14 cellular contexts compared by ENCODE assay signal in genomic region chr2:224780814-224781213, GRCh38.
A peak's percentile ranks its signal among the peaks of the same experiment; 100 is the strongest.
DNase-seq lines count a peak whose midpoint lies in the region; ATAC-seq and TF ChIP-seq lines count a peak whose summit lies in the region.
"Had no signal": no experiment of that assay in that cellular context is flagged by ENCODE, and none has a peak within 500 bp of the region (broad histone marks: within the 10 kb centered on the region; RNA-seq: fewer than 3 reads in every experiment).

No MANE protein-coding gene starts in this region.

- no peak for TF ChIP-seq CTCF in CD8-positive, alpha-beta T cell (IDR thresholded peaks at IDR 0.05)
- no peak for TF ChIP-seq CTCF in osteocyte (IDR thresholded peaks at IDR 0.05)
- TF ChIP-seq CTCF in dorsolateral prefrontal cortex (IDR thresholded peaks at IDR 0.05 in 54 of 56, conservative IDR thresholded peaks at IDR 0.05 in 2 of 56; ENCODE audit: low read depth in 1 of 56, partially characterized antibody in 56 of 56): no peak

- POLR2A ChIA-PET in activated CD4-positive, alpha-beta T cell treated with anti-CD3 and anti-CD28 coated beads, Interleukin-2, amount 10 ng/mL, durations not matched to agents 7 days and 5 days (lab: Charles Lee): interaction anchor here (0.6 kb wide), 1 partner anchor 448 kb away, joined by 4 read pairs; no protein-coding TSS in a partner anchor
- POLR2A ChIA-PET in CD8-positive, alpha-beta T cell (lab: Charles Lee): no interaction called here

- peaks cover 64% of the 10 kb centered on the region for H3K36me3 Mint-ChIP-seq in activated CD4-positive, alpha-beta T cell treated with anti-CD3 and anti-CD28 coated beads, Interleukin-2, amount 10 ng/mL, durations not matched to agents 7 days and 5 days (ENCODE audit: low read depth)
- H3K36me3 Mint-ChIP-seq in CD8-positive, alpha-beta T cell: peaks cover 75% of the 10 kb centered on the region
- peaks cover 43% of the 10 kb centered on the region for H3K36me3 Mint-ChIP-seq in activated naive CD8-positive, alpha-beta T cell treated with anti-CD3 and anti-CD28 coated beads, Interleukin-2, amount 50 U/mL, for 24 hours (ENCODE audit: low read depth)
- H3K36me3 Mint-ChIP-seq in osteocyte (ENCODE audit: unreplicated experiment): peaks cover 3% of the 10 kb centered on the region

- no peak overlapping the region for H3K4me3 Mint-ChIP-seq in activated CD4-positive, alpha-beta T cell treated with anti-CD3 and anti-CD28 coated beads, Interleukin-2, amount 10 ng/mL, durations not matched to agents 7 days and 5 days
- no peak overlapping the region for H3K4me3 Mint-ChIP-seq in CD8-positive, alpha-beta T cell
- no peak overlapping the region for H3K4me3 Mint-ChIP-seq in activated naive CD8-positive, alpha-beta T cell treated with anti-CD3 and anti-CD28 coated beads, Interleukin-2, amount 50 U/mL, for 24 hours
- H3K4me3 Mint-ChIP-seq in osteocyte (ENCODE audit: unreplicated experiment): no peak overlapping the region

- H3K4me3 ChIP-seq in CD8-positive, alpha-beta T cell (ENCODE audit: low read depth, low read length): no peak overlapping the region
- no peak overlapping the region for H3K4me3 ChIP-seq in dorsolateral prefrontal cortex

- intact Hi-C loops in CD8-positive, alpha-beta T cell (cut with DNase I, micrococcal nuclease): no loop called here
- intact Hi-C loops in dorsolateral prefrontal cortex (cut with DNase I): loop anchor here in 1 of 2 donors (10.0 kb wide), 1 partner anchor 204 kb away; no protein-coding TSS in a partner anchor

- H3K27ac Mint-ChIP-seq in activated CD4-positive, alpha-beta T cell treated with anti-CD3 and anti-CD28 coated beads, Interleukin-2, amount 10 ng/mL, durations not matched to agents 7 days and 5 days: peak overlapping the region; percentile 60
- H3K27ac Mint-ChIP-seq in CD8-positive, alpha-beta T cell: peak overlapping the region; percentile 69
- H3K27ac Mint-ChIP-seq in activated naive CD8-positive, alpha-beta T cell treated with anti-CD3 and anti-CD28 coated beads, Interleukin-2, amount 50 U/mL, for 24 hours: peak overlapping the region; percentile 61
- H3K27ac Mint-ChIP-seq in osteocyte (ENCODE audit: unreplicated experiment): peak overlapping the region; percentile 23

- ATAC-seq in CD8-positive, alpha-beta T cell: no peak
- no peak for ATAC-seq in activated naive CD8-positive, alpha-beta T cell treated with anti-CD3 and anti-CD28 coated beads, Interleukin-2, amount 50 U/mL, for 24 hours
- ATAC-seq in HG03159 (IDR thresholded peaks at IDR 0.05; ENCODE audit: unreplicated experiment): no peak

- peaks cover 24% of the 10 kb centered on the region for H3K36me3 ChIP-seq in CD8-positive, alpha-beta T cell (ENCODE audit: insufficient read depth, low read length)

- H3K27me3 ChIP-seq in CD8-positive, alpha-beta T cell (ENCODE audit: insufficient read depth, low read length): no peaks in the 10 kb centered on the region
- H3K27me3 ChIP-seq in dorsolateral prefrontal cortex: no peaks in the 10 kb centered on the region

- no peak overlapping the region for H3K27ac ChIP-seq in CD8-positive, alpha-beta T cell (ENCODE audit: low read depth, low read length)
- H3K27ac ChIP-seq in dorsolateral prefrontal cortex: peak overlapping the region in 6 of 59 donors; percentile 0 to 43 (median 16)
- H3K27ac ChIP-seq: C4-2B had no signal

- no peak for DNase-seq in activated CD4-positive, alpha-beta T cell treated with anti-CD3 and anti-CD28 coated beads, Interleukin-2, amount 10 ng/mL, durations not matched to agents 7 days and 5 days
- DNase-seq in activated CD4-positive, alpha-beta T cell treated with anti-CD3 and anti-CD28 coated beads, Interleukin-2, amount 50 U/mL, for 4 hours: no peak
- no peak for DNase-seq in CD8-positive, alpha-beta T cell
- no peak for DNase-seq in activated naive CD8-positive, alpha-beta T cell treated with anti-CD3 and anti-CD28 coated beads, Interleukin-2, amount 50 U/mL, for 24 hours
- DNase-seq in osteocyte (ENCODE audit: extremely low spot score, unreplicated experiment): no peak
- no peak for DNase-seq in activated effector memory CD4-positive, alpha-beta T cell treated with Interleukin-2 at 50 U/mL for 16 hours
- DNase-seq in dorsolateral prefrontal cortex: no peak
- DNase-seq: DMS53, MM.1S, NCI-H1105 treated with DMSO at 0.1 percent for 48 hours, NCI-H187 treated with DMSO at 0.1 percent for 48 hours, NCI-H446 had no signal

- H3K27me3 Mint-ChIP-seq in activated CD4-positive, alpha-beta T cell treated with anti-CD3 and anti-CD28 coated beads, Interleukin-2, amount 10 ng/mL, durations not matched to agents 7 days and 5 days: no peaks in the 10 kb centered on the region
- H3K27me3 Mint-ChIP-seq in CD8-positive, alpha-beta T cell (ENCODE audit: low read depth): no peaks in the 10 kb centered on the region
- no peaks in the 10 kb centered on the region for H3K27me3 Mint-ChIP-seq in activated naive CD8-positive, alpha-beta T cell treated with anti-CD3 and anti-CD28 coated beads, Interleukin-2, amount 50 U/mL, for 24 hours
- no peaks in the 10 kb centered on the region for H3K27me3 Mint-ChIP-seq in osteocyte (ENCODE audit: unreplicated experiment)

- H3K9me3 Mint-ChIP-seq in activated CD4-positive, alpha-beta T cell treated with anti-CD3 and anti-CD28 coated beads, Interleukin-2, amount 10 ng/mL, durations not matched to agents 7 days and 5 days: no peaks in the 10 kb centered on the region
- H3K9me3 Mint-ChIP-seq in CD8-positive, alpha-beta T cell: no peaks in the 10 kb centered on the region
- no peaks in the 10 kb centered on the region for H3K9me3 Mint-ChIP-seq in activated naive CD8-positive, alpha-beta T cell treated with anti-CD3 and anti-CD28 coated beads, Interleukin-2, amount 50 U/mL, for 24 hours
- H3K9me3 Mint-ChIP-seq in osteocyte (ENCODE audit: unreplicated experiment): no peaks in the 10 kb centered on the region

- H3K4me1 ChIP-seq in CD8-positive, alpha-beta T cell (ENCODE audit: insufficient read depth, low read length): no peaks in the 10 kb centered on the region

- CTCF ChIA-PET in activated CD4-positive, alpha-beta T cell treated with anti-CD3 and anti-CD28 coated beads, Interleukin-2, amount 10 ng/mL, durations not matched to agents 7 days and 5 days (lab: Charles Lee): interaction anchor here (0.6 to 1.2 kb wide), 2 partner anchors 9 to 221 kb away, joined by 3 to 5 read pairs; no protein-coding TSS in a partner anchor
- CTCF ChIA-PET in CD8-positive, alpha-beta T cell (lab: Charles Lee): interaction anchor here (0.7 to 1.5 kb wide), 6 partner anchors 10 to 425 kb away, joined by 3 to 5 read pairs (median 3); no protein-coding TSS in a partner anchor

- peaks cover 3% of the 10 kb centered on the region for H3K4me1 Mint-ChIP-seq in activated CD4-positive, alpha-beta T cell treated with anti-CD3 and anti-CD28 coated beads, Interleukin-2, amount 10 ng/mL, durations not matched to agents 7 days and 5 days
- H3K4me1 Mint-ChIP-seq in CD8-positive, alpha-beta T cell (ENCODE audit: low read depth): peaks cover 7% of the 10 kb centered on the region
- H3K4me1 Mint-ChIP-seq in activated naive CD8-positive, alpha-beta T cell treated with anti-CD3 and anti-CD28 coated beads, Interleukin-2, amount 50 U/mL, for 24 hours: peaks cover 3% of the 10 kb centered on the region
- H3K4me1 Mint-ChIP-seq in osteocyte (ENCODE audit: unreplicated experiment): peaks cover 28% of the 10 kb centered on the region

- no peaks in the 10 kb centered on the region for H3K9me3 ChIP-seq in CD8-positive, alpha-beta T cell (ENCODE audit: low read length)
